In the genomic region with DNA sequence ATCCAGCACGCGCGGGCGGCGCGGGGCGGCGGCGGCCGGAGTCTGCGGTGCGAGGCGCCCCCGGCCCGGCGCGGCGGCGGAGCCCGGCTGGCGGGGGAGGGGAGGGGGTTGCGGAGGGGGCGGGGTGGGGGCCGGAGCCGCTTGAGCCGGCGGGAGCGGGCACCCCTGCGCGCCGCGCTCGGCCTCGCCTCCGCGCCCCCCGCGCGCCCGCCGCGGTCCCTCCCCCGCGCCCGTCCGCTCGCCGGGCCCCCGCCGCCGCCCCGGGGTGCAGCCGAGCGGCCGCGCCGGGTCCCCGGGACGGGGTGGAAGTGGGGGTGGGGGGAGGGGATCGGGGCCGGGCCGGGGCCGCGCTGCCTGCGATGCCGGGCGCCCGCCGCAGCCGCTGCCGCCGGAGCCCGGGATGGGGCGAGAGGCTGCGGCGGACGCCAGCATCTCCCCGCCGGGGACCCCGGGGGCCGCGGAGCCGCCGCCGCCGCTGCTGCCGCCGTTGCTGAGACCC, we compare ENCODE assay signal across 10 cellular contexts. TPM values are rescaled to one million over a fixed set of nuclear protein-coding genes. Genes with fewer than 3 reads are reported as not detected.
A peak's percentile ranks its signal among the peaks of the same experiment; 100 is the strongest.
DNase-seq lines count a peak whose midpoint lies in the region; ATAC-seq and TF ChIP-seq lines count a peak whose summit lies in the region.
"Had no signal": no experiment of that assay in that cellular context is flagged by ENCODE, and none has a peak within 500 bp of the region (broad histone marks: within the 10 kb centered on the region; RNA-seq: fewer than 3 reads in every experiment).

No MANE protein-coding gene starts in this region.

- H3K27me3 Mint-ChIP-seq in activated naive CD8-positive, alpha-beta T cell treated with anti-CD3 and anti-CD28 coated beads for 36 hours: peaks cover 23% of the 10 kb centered on the region
- peaks cover 23% of the 10 kb centered on the region for H3K27me3 Mint-ChIP-seq in activated naive CD8-positive, alpha-beta T cell treated with anti-CD3 and anti-CD28 coated beads, Interleukin-2, amount 50 U/mL, for 24 hours
- H3K27me3 Mint-ChIP-seq in memory B cell: no peaks in the 10 kb centered on the region

- H3K4me3 ChIP-seq in adipocyte (ENCODE audit: low read length): peak overlapping the region; percentile 58
- H3K4me3 ChIP-seq in upper lobe of right lung: peak overlapping the region; percentile 48

- H3K9ac ChIP-seq in adipocyte (ENCODE audit: low read length): no peak overlapping the region

- peaks cover 6% of the 10 kb centered on the region for H3K36me3 Mint-ChIP-seq in activated naive CD8-positive, alpha-beta T cell treated with anti-CD3 and anti-CD28 coated beads for 36 hours
- H3K36me3 Mint-ChIP-seq in activated naive CD8-positive, alpha-beta T cell treated with anti-CD3 and anti-CD28 coated beads, Interleukin-2, amount 50 U/mL, for 24 hours (ENCODE audit: low read depth): no peaks in the 10 kb centered on the region
- peaks cover 2% of the 10 kb centered on the region for H3K36me3 Mint-ChIP-seq in memory B cell

- peaks cover 3% of the 10 kb centered on the region for H3K9me3 Mint-ChIP-seq in activated naive CD8-positive, alpha-beta T cell treated with anti-CD3 and anti-CD28 coated beads for 36 hours
- no peaks in the 10 kb centered on the region for H3K9me3 Mint-ChIP-seq in activated naive CD8-positive, alpha-beta T cell treated with anti-CD3 and anti-CD28 coated beads, Interleukin-2, amount 50 U/mL, for 24 hours
- no peaks in the 10 kb centered on the region for H3K9me3 Mint-ChIP-seq in memory B cell

- H3K27ac ChIP-seq in upper lobe of right lung: no peak overlapping the region
- H3K27ac ChIP-seq: neutrophil had no signal

- no peak for ATAC-seq in activated naive CD8-positive, alpha-beta T cell treated with anti-CD3 and anti-CD28 coated beads, Interleukin-2, amount 50 U/mL, for 24 hours
- ATAC-seq in memory B cell (ENCODE audit: low read depth): peak; percentile 40
- ATAC-seq in upper lobe of right lung: no peak
- ATAC-seq in GM19467 (IDR thresholded peaks at IDR 0.05; ENCODE audit: unreplicated experiment): no peak

- peak; percentile 13 for DNase-seq in activated naive CD8-positive, alpha-beta T cell treated with anti-CD3 and anti-CD28 coated beads for 36 hours
- DNase-seq in activated naive CD8-positive, alpha-beta T cell treated with anti-CD3 and anti-CD28 coated beads, Interleukin-2, amount 50 U/mL, for 24 hours: no peak
- DNase-seq in adipocyte (ENCODE audit: low read depth) (peak; percentile 24), memory B cell (ENCODE audit: low spot score in 2 of 2) (no peak), upper lobe of right lung (no peak), activated gamma-delta T cell (lab: John Stamatoyannopoulos, UW) (no peak), GOT3 (lab: John Stamatoyannopoulos, UW) (no peak)
- DNase-seq: SIG-M5 had no signal

- no peaks in the 10 kb centered on the region for H3K9me3 ChIP-seq in adipocyte (ENCODE audit: control insufficient read depth, low read length)
- H3K9me3 ChIP-seq in upper lobe of right lung: no peaks in the 10 kb centered on the region
- H3K9me3 ChIP-seq: neutrophil had no signal

- intact Hi-C loops in upper lobe of right lung (cut with DNase I): no loop called here

- no peak overlapping the region for H3K4me3 Mint-ChIP-seq in activated naive CD8-positive, alpha-beta T cell treated with anti-CD3 and anti-CD28 coated beads for 36 hours
- no peak overlapping the region for H3K4me3 Mint-ChIP-seq in activated naive CD8-positive, alpha-beta T cell treated with anti-CD3 and anti-CD28 coated beads, Interleukin-2, amount 50 U/mL, for 24 hours
- peak overlapping the region; percentile 78 for H3K4me3 Mint-ChIP-seq in memory B cell

- H3K27ac Mint-ChIP-seq in activated naive CD8-positive, alpha-beta T cell treated with anti-CD3 and anti-CD28 coated beads for 36 hours: no peak overlapping the region
- H3K27ac Mint-ChIP-seq in activated naive CD8-positive, alpha-beta T cell treated with anti-CD3 and anti-CD28 coated beads, Interleukin-2, amount 50 U/mL, for 24 hours: no peak overlapping the region
- no peak overlapping the region for H3K27ac Mint-ChIP-seq in memory B cell

- no peaks in the 10 kb centered on the region for H3K36me3 ChIP-seq in adipocyte (ENCODE audit: control insufficient read depth, insufficient read depth, low read length, severe bottlenecking)
- H3K36me3 ChIP-seq in upper lobe of right lung: no peaks in the 10 kb centered on the region
- H3K36me3 ChIP-seq: neutrophil had no signal

- H3K4me1 ChIP-seq in adipocyte (ENCODE audit: control insufficient read depth, insufficient read depth, low read length) (peaks cover 28% of the 10 kb centered on the region), upper lobe of right lung (peaks cover 2% of the 10 kb centered on the region)

- peaks cover 13% of the 10 kb centered on the region for H3K27me3 ChIP-seq in adipocyte (replicated peaks; ENCODE audit: control insufficient read depth, insufficient read depth, low read length)
- peaks cover 23% of the 10 kb centered on the region for H3K27me3 ChIP-seq in upper lobe of right lung

- H3K4me1 Mint-ChIP-seq in activated naive CD8-positive, alpha-beta T cell treated with anti-CD3 and anti-CD28 coated beads for 36 hours: peaks cover 11% of the 10 kb centered on the region
- peaks cover 19% of the 10 kb centered on the region for H3K4me1 Mint-ChIP-seq in activated naive CD8-positive, alpha-beta T cell treated with anti-CD3 and anti-CD28 coated beads, Interleukin-2, amount 50 U/mL, for 24 hours
- peaks cover 46% of the 10 kb centered on the region for H3K4me1 Mint-ChIP-seq in memory B cell

- TF ChIP-seq CTCF in upper lobe of right lung (IDR thresholded peaks at IDR 0.05): no peak

RNA-seq across cellular contexts. Expression of gene MGAT3, which starts 0.3 kb away (rescaled TPM):
- 1 to 10 TPM; 1.0 to 1.2 TPM for total RNA-seq in activated naive CD8-positive, alpha-beta T cell treated with anti-CD3 and anti-CD28 coated beads for 36 hours
- total RNA-seq in upper lobe of right lung: 34.8 TPM

RNA-seq across cellular contexts. Expression of gene MIEF1, which starts 45.0 kb away (rescaled TPM):
- total RNA-seq in activated naive CD8-positive, alpha-beta T cell treated with anti-CD3 and anti-CD28 coated beads for 36 hours: 10 to 100 TPM; 62.9 to 65.0 TPM
- 24.3 TPM for total RNA-seq in upper lobe of right lung

RNA-seq across cellular contexts. Expression of gene TAB1, which starts 57.5 kb away (rescaled TPM):
- total RNA-seq in activated naive CD8-positive, alpha-beta T cell treated with anti-CD3 and anti-CD28 coated beads for 36 hours: 10 to 100 TPM; 17.1 to 18.2 TPM
- total RNA-seq in upper lobe of right lung: 31.0 TPM

Comparison
In these comparisons a context has a peak if more than half of its experiments do, and no peak if none do; other contexts are left out.
1. DNase-seq: peak in activated naive CD8-positive, alpha-beta T cell treated with anti-CD3 and anti-CD28 coated beads for 36 hours (single experiment) and adipocyte (single experiment); none in activated naive CD8-positive, alpha-beta T cell treated with anti-CD3 and anti-CD28 coated beads, Interleukin-2, amount 50 U/mL, for 24 hours (single experiment), memory B cell (0 of 2), upper lobe of right lung (single experiment), activated gamma-delta T cell (single experiment) and GOT3 (single experiment).
2. RNA of gene MGAT3, which starts 0.3 kb away (total RNA-seq): 34.8 TPM in upper lobe of right lung (single experiment); 1.0 to 1.2 TPM in activated naive CD8-positive, alpha-beta T cell treated with anti-CD3 and anti-CD28 coated beads for 36 hours; every median in the first group is over 10 times any median in the second.